19 cellular contexts compared by ENCODE assay signal in genomic region chr2:120075545-120075944, GRCh38.
DNase-seq lines count a peak whose midpoint lies in the region; ATAC-seq, FAIRE-seq and TF ChIP-seq lines count a peak whose summit lies in the region.
"Had no signal": no experiment of that assay in that cellular context is flagged by ENCODE, and none has a peak within 500 bp of the region (broad histone marks: within the 10 kb centered on the region; RNA-seq: fewer than 3 reads in every experiment).

No MANE protein-coding gene starts in this region.

- POLR2A ChIA-PET in A549 (lab: Yijun Ruan, JAX) (no interaction called here), endothelial cell of umbilical vein (lab: Charles Lee) (no interaction called here)

- CTCF ChIA-PET in A549 (lab: Yijun Ruan, JAX) (no interaction called here), endothelial cell of umbilical vein (lab: Charles Lee) (interaction anchor here (1.8 kb wide), 1 partner anchor 57 kb away, joined by 6 read pairs; no protein-coding TSS in a partner anchor)

- TF ChIP-seq CTCF in A549 (IDR thresholded peaks at IDR 0.05) (no peak), endothelial cell of umbilical vein (IDR thresholded peaks at IDR 0.05; ENCODE audit: extremely low read depth in 1 of 2, insufficient read depth in 1 of 2, low read depth in 1 of 2, low read length in 2 of 2) (no peak)

- BruUV-seq in endothelial cell of umbilical vein (replicated peaks; lab: Mats Ljungman, UMichigan) = no TSS peak

- no peak for TF ChIP-seq POLR2A in A549 (IDR thresholded peaks at IDR 0.05; ENCODE audit: low read length)
- no peak for TF ChIP-seq POLR2A in endothelial cell of umbilical vein (IDR thresholded peaks at IDR 0.05; ENCODE audit: low read depth, low read length)

- intact Hi-C loops in endothelial cell of umbilical vein (cut with micrococcal nuclease) = no loop called here

- DNase-seq in A549 (ENCODE audit: low read depth in 1 of 2, low spot score in 1 of 2) = no peak
- DNase-seq in endothelial cell of umbilical vein (ENCODE audit: low read depth, low spot score) = no peak
- no peak for DNase-seq in small intestine
- DNase-seq in stimulated activated CD4-positive, alpha-beta T cell treated with anti-CD3 and anti-CD28 coated beads, Interleukin-4, amount 100 ng/mL, for 1 hour = no peak
- DNase-seq in NCI-H2107 (lab: John Stamatoyannopoulos, UW) = no peak
- DNase-seq in NCI-H82 (lab: John Stamatoyannopoulos, UW) = no peak
- DNase-seq: 8988T; Calu3; CD8-positive, alpha-beta T cell; DMS 273 treated with DMSO at 0.1 percent for 48 hours; DMS53; DND-41; EL; GM23248; HCEC 1CT had no signal

- H3K27ac ChIP-seq in A549 (no peak overlapping the region), endothelial cell of umbilical vein (ENCODE audit: insufficient read depth, low read depth, low read length) (no peak overlapping the region), small intestine (ENCODE audit: low read depth in 1 of 2, low read length in 1 of 2) (no peak overlapping the region)
- H3K27ac ChIP-seq: BLaER1 treated with 17β-estradiol and CSF1 and Interleukin-3, amounts not matched to agents 10 nM and 100 nM; GM23248 had no signal

- no peak for ATAC-seq in A549
- ATAC-seq: CD8-positive, alpha-beta T cell had no signal

- no peak overlapping the region for H3K9ac ChIP-seq in endothelial cell of umbilical vein (replicated peaks; ENCODE audit: extremely low read depth, insufficient read depth, low read length)
- H3K9ac ChIP-seq: BLaER1 treated with 17β-estradiol and CSF1 and Interleukin-3, amounts not matched to agents 10 nM and 100 nM; GM23248 had no signal

- TF ChIP-seq EP300 in A549 (IDR thresholded peaks at IDR 0.05) = no peak

- no peak for FAIRE-seq in A549 (lab: Jason Lieb, UNC)
- peak; percentile 9 for FAIRE-seq in TTC549 (lab: Jason Lieb, UNC)
- peak; percentile 72 for FAIRE-seq in endothelial cell of umbilical vein (lab: Jason Lieb, UNC)
- peak; percentile 74 for FAIRE-seq in small intestine (lab: Jason Lieb, UNC)
- FAIRE-seq: GM12891, H54 had no signal

- no peaks in the 10 kb centered on the region for H4K20me1 ChIP-seq in endothelial cell of umbilical vein (replicated peaks; ENCODE audit: control insufficient read depth, extremely low read depth, insufficient read depth, low read length)
- H4K20me1 ChIP-seq: BLaER1 treated with 17β-estradiol and CSF1 and Interleukin-3, amounts not matched to agents 10 nM and 100 nM had no signal

- H3K36me3 ChIP-seq in endothelial cell of umbilical vein (ENCODE audit: control insufficient read depth in 2 of 2, extremely low read depth in 1 of 2, insufficient read depth in 2 of 2, low read length in 2 of 2) (peaks cover 0 to 3% of the 10 kb centered on the region in 2 experiments), small intestine (ENCODE audit: control insufficient read depth in 2 of 2, insufficient read depth in 2 of 2, low read length in 2 of 2) (peaks cover 0 to 6% of the 10 kb centered on the region in 2 donors)

- TF ChIP-seq RAD21 in A549 (conservative IDR thresholded peaks at IDR 0.05 in 1 of 2, IDR thresholded peaks at IDR 0.05 in 1 of 2) = no peak

- H3K9me1 ChIP-seq in endothelial cell of umbilical vein (replicated peaks; ENCODE audit: control insufficient read depth, extremely low read depth, insufficient read depth, low read length) = no peaks in the 10 kb centered on the region

- dilution Hi-C loops in endothelial cell of umbilical vein (cut with MboI; ENCODE audit: extremely low pct_ligation_motif_present, low sequenced_read_pairs) = no loop called here

- H3K79me2 ChIP-seq in endothelial cell of umbilical vein (ENCODE audit: control insufficient read depth, insufficient read depth, low read length) = no peaks in the 10 kb centered on the region

- no peak overlapping the region for H2AFZ ChIP-seq in endothelial cell of umbilical vein (ENCODE audit: low read depth, low read length)
- H2AFZ ChIP-seq: GM23248 had no signal

- H3K27me3 ChIP-seq in endothelial cell of umbilical vein (ENCODE audit: control insufficient read depth in 2 of 2, insufficient read depth in 2 of 2, low read length in 2 of 2) = no peaks in the 10 kb centered on the region
- H3K27me3 ChIP-seq in small intestine (ENCODE audit: control insufficient read depth in 2 of 2, insufficient read depth in 2 of 2, low read length in 2 of 2) = no peaks in the 10 kb centered on the region
- H3K27me3 ChIP-seq: BLaER1 treated with 17β-estradiol and CSF1 and Interleukin-3, amounts not matched to agents 10 nM and 100 nM had no signal

- H3K4me1 ChIP-seq in A549 (no peaks in the 10 kb centered on the region), endothelial cell of umbilical vein (ENCODE audit: control insufficient read depth, extremely low read depth, insufficient read depth, low read length) (no peaks in the 10 kb centered on the region), small intestine (ENCODE audit: control insufficient read depth in 2 of 2, insufficient read depth in 1 of 2, low read depth in 1 of 2, low read length in 1 of 2) (no peaks in the 10 kb centered on the region)
- H3K4me1 ChIP-seq: BLaER1 treated with 17β-estradiol and CSF1 and Interleukin-3, amounts not matched to agents 10 nM and 100 nM had no signal

- H3K4me2 ChIP-seq in A549 (no peak overlapping the region), endothelial cell of umbilical vein (ENCODE audit: insufficient read depth, low read length) (no peak overlapping the region)
- H3K4me2 ChIP-seq: BLaER1 treated with 17β-estradiol and CSF1 and Interleukin-3, amounts not matched to agents 10 nM and 100 nM had no signal

- WGBS in A549 (ENCODE audit: missing lambda C conversion rate) = 89% methylated on average over 1 of the region's 1 CpG
- WGBS in small intestine, 3 donors = 94 to 98% (median 97%) methylated on average over 1 of the region's 1 CpG

- H3K9me3 ChIP-seq in A549 = no peaks in the 10 kb centered on the region; the same call in 2 of the 3 replicates
- H3K9me3 ChIP-seq in endothelial cell of umbilical vein (replicated peaks; ENCODE audit: control insufficient read depth, insufficient read depth, low read length) = no peaks in the 10 kb centered on the region
- no peaks in the 10 kb centered on the region for H3K9me3 ChIP-seq in small intestine (ENCODE audit: control insufficient read depth, low read depth)

- no peak overlapping the region for H3K4me3 ChIP-seq in A549
- H3K4me3 ChIP-seq in endothelial cell of umbilical vein (replicated peaks in 1 of 3; ENCODE audit: insufficient read depth in 1 of 3, low read depth in 1 of 3, low read length in 3 of 3) = no peak overlapping the region
- no peak overlapping the region for H3K4me3 ChIP-seq in small intestine (ENCODE audit: low read depth in 1 of 2, low read length in 2 of 2)
- H3K4me3 ChIP-seq: BLaER1 treated with 17β-estradiol and CSF1 and Interleukin-3, amounts not matched to agents 10 nM and 100 nM; GM23248 had no signal

TF ChIP-seq in A549, 52 proteins besides CTCF, POLR2A, EP300 and RAD21:
- TF ChIP-seq ESRRA (IDR thresholded peaks at IDR 0.05; ENCODE audit: borderline replicate concordance, low read length) = no peak
- peak; percentile 97 for TF ChIP-seq MAFK (IDR thresholded peaks at IDR 0.05; ENCODE audit: partially characterized antibody)

TF ChIP-seq in endothelial cell of umbilical vein, 7 proteins besides CTCF, POLR2A, EP300 and RAD21:
- TF ChIP-seq GATA2 (IDR thresholded peaks at IDR 0.05; ENCODE audit: insufficient read depth, insufficient read length, low read depth, low read length) (no peak), EZH2 (IDR thresholded peaks at IDR 0.05; ENCODE audit: borderline replicate concordance, low read depth, low read length, severe bottlenecking) (no peak), MYC (IDR thresholded peaks at IDR 0.05; ENCODE audit: low read depth, low read length) (no peak), POLR2AphosphoS5 (IDR thresholded peaks at IDR 0.05; ENCODE audit: insufficient read depth, low read depth, low read length) (no peak), MAX (IDR thresholded peaks at IDR 0.05; ENCODE audit: insufficient read depth, insufficient read length) (no peak), JUN (IDR thresholded peaks at IDR 0.05; ENCODE audit: borderline replicate concordance, insufficient read depth, insufficient read length, low read depth) (no peak), FOS (IDR thresholded peaks at IDR 0.05; ENCODE audit: borderline replicate concordance, insufficient read depth, low read length) (no peak)
